8 cellular contexts compared by ENCODE assay signal in genomic region chr2:166057363-166058169, GRCh38.
DNase-seq lines count a peak whose midpoint lies in the region; ATAC-seq and TF ChIP-seq lines count a peak whose summit lies in the region.

No MANE protein-coding gene starts in this region.

- no peak for DNase-seq in AG09319 (ENCODE audit: extremely low read depth, low read depth)
- DNase-seq in HS-5 (ENCODE audit: low read depth) = peak; percentile 20
- peak; percentile 11 for DNase-seq in SK-N-DZ (ENCODE audit: low spot score)
- peak; percentile 66 for DNase-seq in iris pigment epithelial cell (ENCODE audit: low read depth)
- DNase-seq in NCI-H510A treated with DMSO at 0.1 percent for 48 hours (lab: John Stamatoyannopoulos, UW) = no peak
- DNase-seq in lower leg skin (ENCODE audit: low spot score in 2 of 2) = no peak
- no peak for DNase-seq in DMS114 treated with DMSO at 0.1 percent for 48 hours (lab: John Stamatoyannopoulos, UW; ENCODE audit: unreplicated experiment)

- intact Hi-C loops in lower leg skin (cut with DNase I; ENCODE audit: low total_unique reads) = no loop called here

- ATAC-seq in HG03108 (IDR thresholded peaks at IDR 0.05; ENCODE audit: unreplicated experiment) = no peak

- no peak for TF ChIP-seq POLR2A in lower leg skin (IDR thresholded peaks at IDR 0.05)

- 6 to 10% methylated on average over 4 of the region's 4 CpGs for WGBS in lower leg skin, 2 donors

- no peak overlapping the region for H3K4me3 ChIP-seq in lower leg skin (ENCODE audit: low read depth, poor library complexity, severe bottlenecking)

- peak; percentile 44 for TF ChIP-seq CTCF in AG09319 (IDR thresholded peaks at IDR 0.05; ENCODE audit: low read depth, low read length)
- no peak for TF ChIP-seq CTCF in lower leg skin (IDR thresholded peaks at IDR 0.05)

Comparison
In these comparisons a context has a peak if more than half of its experiments do, and no peak if none do; other contexts are left out.
1. DNase-seq: peak in HS-5 (single experiment), SK-N-DZ (single experiment) and iris pigment epithelial cell (single experiment); none in AG09319 (single experiment), NCI-H510A treated with DMSO at 0.1 percent for 48 hours (single experiment), lower leg skin (0 of 2) and DMS114 treated with DMSO at 0.1 percent for 48 hours (single experiment).